8 cellular contexts compared by ENCODE assay signal in the genomic region with DNA sequence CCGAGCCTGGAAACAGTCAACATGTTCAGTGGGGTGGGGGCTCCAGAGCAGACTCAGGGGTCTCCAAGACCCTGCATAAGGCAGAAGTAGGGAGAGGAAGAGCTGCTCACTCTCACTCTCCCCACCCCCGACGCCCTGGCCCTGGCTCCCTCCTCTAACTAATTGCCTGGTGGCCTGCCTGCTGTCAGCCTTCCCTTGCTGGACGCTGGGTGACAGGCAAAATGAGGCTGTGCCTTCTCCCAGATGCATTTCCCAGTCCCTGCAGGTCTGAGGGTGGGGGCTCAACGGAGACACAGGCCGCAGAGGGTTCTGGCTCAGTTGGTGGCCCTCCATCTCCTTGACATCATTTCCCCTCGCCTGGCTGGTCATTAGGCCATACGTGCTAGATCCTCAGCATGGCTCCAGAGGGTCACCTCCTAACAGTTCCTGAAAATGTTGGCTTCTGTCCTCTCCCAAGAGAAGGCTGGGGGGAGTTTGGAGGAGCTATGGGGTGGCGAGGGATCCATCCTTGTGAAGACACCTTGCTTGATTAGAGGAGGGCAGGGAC. TPM values are rescaled to one million over a fixed set of nuclear protein-coding genes. Genes with fewer than 3 reads are reported as not detected.
DNase-seq lines count a peak whose midpoint lies in the region; ATAC-seq and TF ChIP-seq lines count a peak whose summit lies in the region.

No MANE protein-coding gene starts in this region.

- peaks cover 6% of the 10 kb centered on the region; the same call in 1 of the 2 replicates for H3K27me3 ChIP-seq in DOHH2 (ENCODE audit: control insufficient read depth, low read length)
- no peaks in the 10 kb centered on the region for H3K27me3 ChIP-seq in OCI-LY3 (ENCODE audit: low read depth, low read length)
- peaks cover 30% of the 10 kb centered on the region for H3K27me3 ChIP-seq in osteoblast (ENCODE audit: insufficient read depth, low read length)

- peak overlapping the region; percentile 93 for H3K4me3 Mint-ChIP-seq in endothelial cell (ENCODE audit: unreplicated experiment)

- H3K9me2 ChIP-seq in DOHH2 (replicated peaks; ENCODE audit: control insufficient read depth, low read length): no peaks in the 10 kb centered on the region

- H3K4me3 ChIP-seq in DOHH2 (ENCODE audit: low read length) (peak overlapping the region; percentile 95), OCI-LY3 (ENCODE audit: low read length) (peak overlapping the region; percentile 100), osteoblast (ENCODE audit: insufficient read depth, low read length) (no peak overlapping the region)

- H3K9me3 Mint-ChIP-seq in endothelial cell (ENCODE audit: unreplicated experiment): no peaks in the 10 kb centered on the region

- no peaks in the 10 kb centered on the region for H3K9me3 ChIP-seq in DOHH2 (ENCODE audit: control insufficient read depth, insufficient read depth, low read length)
- no peaks in the 10 kb centered on the region for H3K9me3 ChIP-seq in OCI-LY3 (ENCODE audit: insufficient read depth, low read length)
- no peaks in the 10 kb centered on the region for H3K9me3 ChIP-seq in osteoblast (ENCODE audit: low read depth, low read length)

- H3K79me2 ChIP-seq in DOHH2 (ENCODE audit: control insufficient read depth, low read length) (peaks cover 58% of the 10 kb centered on the region), OCI-LY3 (ENCODE audit: low read length) (peaks cover 67% of the 10 kb centered on the region), osteoblast (ENCODE audit: insufficient read depth, low read length) (no peaks in the 10 kb centered on the region)

- H4K20me1 ChIP-seq in DOHH2 (ENCODE audit: control insufficient read depth, insufficient read depth, low read depth, low read length) (no peaks in the 10 kb centered on the region; the same call in 1 of the 2 replicates), OCI-LY3 (ENCODE audit: insufficient read depth, low read length) (no peaks in the 10 kb centered on the region), osteoblast (ENCODE audit: insufficient read depth, low read length) (no peaks in the 10 kb centered on the region)

- H3K4me1 Mint-ChIP-seq in endothelial cell (ENCODE audit: unreplicated experiment): peaks cover 22% of the 10 kb centered on the region

- H3K36me3 ChIP-seq in DOHH2 (ENCODE audit: control insufficient read depth, low read length) (no peaks in the 10 kb centered on the region), OCI-LY3 (replicated peaks; ENCODE audit: low read depth, low read length) (no peaks in the 10 kb centered on the region), osteoblast (ENCODE audit: insufficient read depth, low read length) (no peaks in the 10 kb centered on the region)

- DNase-seq in endothelial cell (ENCODE audit: low spot score): no peak
- peak; percentile 71 for DNase-seq in osteoblast (ENCODE audit: insufficient read length, low spot score, missing footprints)
- DNase-seq in kidney glomerular epithelial cell (lab: John Stamatoyannopoulos, UW): no peak
- DNase-seq in SW 1271 (lab: John Stamatoyannopoulos, UW): no peak

- H3K27ac ChIP-seq in DOHH2 (ENCODE audit: low read depth, low read length) (peak overlapping the region; percentile 88), OCI-LY3 (ENCODE audit: low read length) (peak overlapping the region; percentile 99), osteoblast (ENCODE audit: low read depth, low read length) (no peak overlapping the region)

- H3F3A ChIP-seq in DOHH2 (ENCODE audit: control insufficient read depth, insufficient read depth): peaks cover 19% of the 10 kb centered on the region

- H3K4me2 ChIP-seq in DOHH2 (ENCODE audit: low read length) (peak overlapping the region; percentile 86), OCI-LY3 (ENCODE audit: low read length) (peak overlapping the region; percentile 99), osteoblast (ENCODE audit: insufficient read depth, low read length) (no peak overlapping the region)

- H3K9ac ChIP-seq in OCI-LY3 (ENCODE audit: low read length): peak overlapping the region; percentile 100

- H3K27me3 Mint-ChIP-seq in endothelial cell (ENCODE audit: unreplicated experiment): peaks cover 12% of the 10 kb centered on the region

- H3K36me3 Mint-ChIP-seq in endothelial cell (ENCODE audit: low read depth, unreplicated experiment): no peaks in the 10 kb centered on the region

- no peak for TF ChIP-seq CTCF in DOHH2 (IDR thresholded peaks at IDR 0.05; ENCODE audit: low read depth, low read length, poor library complexity, severe bottlenecking)
- no peak for TF ChIP-seq CTCF in OCI-LY3 (IDR thresholded peaks at IDR 0.05; ENCODE audit: low read depth, low read length)
- no peak for TF ChIP-seq CTCF in endothelial cell (IDR thresholded peaks at IDR 0.05; ENCODE audit: unreplicated experiment)
- TF ChIP-seq CTCF in osteoblast (IDR thresholded peaks at IDR 0.05; ENCODE audit: extremely low read depth, low read depth, low read length): no peak

- ATAC-seq in HG03280 (IDR thresholded peaks at IDR 0.05; ENCODE audit: unreplicated experiment): no peak
- no peak for ATAC-seq in GM21825 (IDR thresholded peaks at IDR 0.05; ENCODE audit: unreplicated experiment)

- H2AFZ ChIP-seq in OCI-LY3 (ENCODE audit: low read depth, low read length): no peak overlapping the region
- H2AFZ ChIP-seq in osteoblast (ENCODE audit: low read length): no peak overlapping the region

- H3K27ac Mint-ChIP-seq in endothelial cell (ENCODE audit: unreplicated experiment): no peak overlapping the region

- H3K4me1 ChIP-seq in DOHH2 (ENCODE audit: control insufficient read depth, low read length): peaks cover 66% of the 10 kb centered on the region
- peaks cover 53% of the 10 kb centered on the region for H3K4me1 ChIP-seq in OCI-LY3 (ENCODE audit: low read length)
- H3K4me1 ChIP-seq in osteoblast (ENCODE audit: insufficient read depth, low read length): peaks cover 14% of the 10 kb centered on the region

RNA-seq across cellular contexts. Expression of gene FMNL1, which starts 1.4 kb away (rescaled TPM):
- total RNA-seq in endothelial cell (ENCODE audit: unreplicated experiment) (103 TPM), osteoblast (2.7 and 3.6 TPM in 2 replicates)

RNA-seq across cellular contexts. Expression of gene SPATA32, which starts 38.8 kb away (rescaled TPM):
- total RNA-seq in endothelial cell (ENCODE audit: unreplicated experiment): not detected
- total RNA-seq in osteoblast: not detected in 2 replicates

Comparison
In these comparisons a context has a peak if more than half of its experiments do, and no peak if none do; other contexts are left out.
1. RNA of gene FMNL1, which starts 1.4 kb away (total RNA-seq): 103 TPM in endothelial cell (single experiment); 2.7 to 3.6 TPM in osteoblast; every median in the first group is over 10 times any median in the second.